Comparison of ENCODE assay signal across 7 cellular contexts in the genomic region with DNA sequence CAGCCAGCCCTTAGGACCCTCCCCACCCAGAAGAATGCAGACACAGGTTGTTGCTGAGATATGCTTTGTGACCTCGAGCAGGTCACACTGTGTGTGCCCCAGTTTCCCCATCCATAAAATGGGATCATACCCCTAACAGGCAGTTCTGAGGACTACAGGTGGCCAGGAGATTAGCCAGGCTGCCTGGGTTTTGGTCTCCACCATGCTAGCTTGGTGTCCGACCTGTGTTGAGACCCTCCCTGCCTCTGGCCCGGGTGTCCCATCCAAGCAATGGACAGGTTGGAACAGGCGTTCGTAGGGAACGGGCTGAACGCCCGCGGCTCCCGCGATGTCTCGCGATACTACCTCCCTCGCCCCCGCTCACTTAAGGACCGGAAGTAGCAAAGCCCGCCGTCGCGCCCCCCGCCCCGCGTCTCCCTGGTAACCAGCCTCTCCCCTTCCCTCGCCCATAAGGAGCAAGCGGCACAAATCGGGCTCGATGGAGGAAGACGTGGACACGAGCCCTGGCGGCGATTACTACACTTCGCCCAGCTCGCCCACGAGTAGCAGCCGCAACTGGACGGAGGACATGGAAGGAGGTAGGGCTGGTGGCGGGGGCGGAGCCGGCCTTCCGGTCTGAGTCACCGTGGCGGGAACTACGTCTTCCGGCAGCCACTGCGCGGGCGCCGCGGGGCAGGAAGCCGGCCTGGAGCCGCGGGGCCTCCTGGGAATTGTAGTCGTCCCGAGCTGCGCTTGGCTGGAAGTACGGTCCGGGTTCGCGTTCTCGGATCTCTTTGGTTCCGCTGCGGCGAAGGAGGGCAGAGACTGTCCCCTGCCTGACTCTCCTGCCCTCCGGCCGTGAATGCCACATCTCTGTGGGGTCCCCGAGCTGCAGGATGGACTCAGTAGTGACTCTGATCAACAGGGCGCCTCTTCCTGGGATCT. TPM values are rescaled to one million over a fixed set of nuclear protein-coding genes. Genes with fewer than 3 reads are reported as not detected.
DNase-seq lines count a peak whose midpoint lies in the region; ATAC-seq, FAIRE-seq and TF ChIP-seq lines count a peak whose summit lies in the region.

No MANE protein-coding gene starts in this region.

- peaks cover 2 to 13% of the 10 kb centered on the region in 2 donors for H3K36me3 ChIP-seq in kidney (ENCODE audit: control insufficient read depth in 1 of 2, insufficient read depth in 2 of 2, low read length in 2 of 2)

- peak overlapping the region; percentile 54 to 97 for H3K9ac ChIP-seq in kidney (ENCODE audit: low read length in 2 of 2)

- peaks cover 7 to 10% of the 10 kb centered on the region in 2 donors for H3K4me1 ChIP-seq in kidney (ENCODE audit: control insufficient read depth in 1 of 2, insufficient read depth in 1 of 2, low read depth in 1 of 2, low read length in 2 of 2)

- H3K9me3 ChIP-seq in kidney (ENCODE audit: control insufficient read depth in 1 of 2, low read length in 2 of 2) = no peaks in the 10 kb centered on the region

- ATAC-seq in GM18867 (IDR thresholded peaks at IDR 0.05; ENCODE audit: unreplicated experiment) = peak; percentile 86
- ATAC-seq in HG03103 (IDR thresholded peaks at IDR 0.05; ENCODE audit: low read depth, unreplicated experiment) = peak; percentile 80

- peak overlapping the region; percentile 64 to 69 for H3K4me3 ChIP-seq in kidney (ENCODE audit: low read length in 2 of 2)

- DNase-seq in NCI-H2227 (lab: John Stamatoyannopoulos, UW; ENCODE audit: unreplicated experiment) (peak; percentile 93), cerebellum (ENCODE audit: low spot score) (peak; percentile 95), kidney (peak; percentile 99)
- DNase-seq in activated CD4-positive, alpha-beta T cell treated with anti-CD3 and anti-CD28 coated beads for 1 hour = peak; percentile 95
- peak; percentile 91 to 96 (median 95) for DNase-seq in stimulated activated CD4-positive, alpha-beta T cell treated with anti-CD3 and anti-CD28 coated beads, Interleukin-12 subunit alpha, Interleukin-12 subunit beta, amount 100 ng/mL, for 48 hours (ENCODE audit: low read depth in 2 of 3, low spot score in 1 of 3)

- FAIRE-seq in kidney (lab: Jason Lieb, UNC) = no peak

- peak overlapping the region; percentile 90 to 97 for H3K27ac ChIP-seq in kidney (ENCODE audit: low read depth in 2 of 2, low read length in 2 of 2)

- intact Hi-C loops in kidney (cut with DNase I) = loop anchor here (10.0 kb wide), 1 partner anchor 90 kb away; no protein-coding TSS in a partner anchor

- TF ChIP-seq CTCF in kidney (IDR thresholded peaks at IDR 0.05; ENCODE audit: borderline replicate concordance, extremely low read depth, insufficient read depth) = no peak

RNA-seq across cellular contexts. Expression of a gene that starts 45.4 kb away (rescaled TPM):
- 0.27 TPM for total RNA-seq in cerebellum
- 49.8 TPM for total RNA-seq in kidney
- polyA plus RNA-seq in kidney (ENCODE audit: insufficient read depth, low read depth, low replicate concordance) = 1,108 TPM

RNA-seq across cellular contexts. Expression of a gene that starts 48.3 kb away (rescaled TPM):
- total RNA-seq in cerebellum (not detected), kidney (not detected)
- polyA plus RNA-seq in kidney (ENCODE audit: insufficient read depth, low read depth, low replicate concordance) = not detected

Comparison
In these comparisons a context has a peak if more than half of its experiments do, and no peak if none do; other contexts are left out.
1. Peak in every context shown above with its lines: DNase-seq, ATAC-seq, H3K4me3 ChIP-seq and H3K27ac ChIP-seq.
2. RNA of a gene that starts 45.4 kb away (total RNA-seq): 49.8 TPM in kidney (single experiment); 0.27 TPM in cerebellum (single experiment); every median in the first group is over 10 times any median in the second.